ENCODE assay signal across 1 cellular context in genomic region chr4:150280081-150280950, GRCh38.
TF ChIP-seq lines count a peak whose summit lies in the region.

No MANE protein-coding gene starts in this region.

TF ChIP-seq in GM23338, 12 proteins besides CTCF, POLR2A, EP300 and RAD21 (continued from another document):
- TF ChIP-seq ZNF462 (CRISPR knock-in tag; IDR thresholded peaks at IDR 0.05) = no peak
